20 cellular contexts compared by ENCODE assay signal in the genomic region with DNA sequence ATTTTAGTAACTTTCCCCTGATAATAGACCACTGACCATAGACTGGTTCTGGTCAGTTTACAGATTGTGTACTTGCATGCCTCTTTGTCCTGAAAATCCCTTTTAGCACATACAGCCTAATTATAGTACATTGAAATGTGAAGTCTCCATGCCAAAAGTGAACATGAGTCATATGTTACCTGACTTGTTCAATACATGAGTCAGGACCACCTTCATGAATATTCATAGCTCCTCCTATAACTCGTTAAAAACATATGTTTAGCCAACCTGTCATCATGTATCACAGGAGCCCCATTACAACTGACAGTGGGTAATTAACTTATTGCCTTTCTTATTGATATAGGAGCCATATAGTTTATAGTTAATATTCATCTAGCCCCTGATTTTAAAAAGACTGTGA.
DNase-seq lines count a peak whose midpoint lies in the region; ATAC-seq, FAIRE-seq and TF ChIP-seq lines count a peak whose summit lies in the region.
"Had no signal": no experiment of that assay in that cellular context is flagged by ENCODE, and none has a peak within 500 bp of the region (broad histone marks: within the 10 kb centered on the region; RNA-seq: fewer than 3 reads in every experiment).

No MANE protein-coding gene starts in this region.

- H3K4me2 ChIP-seq in GM12878 (ENCODE audit: control insufficient read depth, insufficient read depth) (no peak overlapping the region), keratinocyte (ENCODE audit: control insufficient read depth, extremely low read depth, insufficient read depth, low read depth, low read length) (no peak overlapping the region)

- TF ChIP-seq EP300 in GM12878 (IDR thresholded peaks at IDR 0.05; ENCODE audit: borderline replicate concordance in 1 of 2, control insufficient read depth in 1 of 2, low read depth in 2 of 2, low read length in 2 of 2): no peak

- no peak overlapping the region for H2AFZ ChIP-seq in GM12878 (ENCODE audit: control insufficient read depth, low read depth, low read length)
- H2AFZ ChIP-seq in keratinocyte (ENCODE audit: control insufficient read depth, low read length): no peak overlapping the region

- no peak overlapping the region for H3K9ac ChIP-seq in GM12878 (ENCODE audit: control insufficient read depth, insufficient read depth, low read length)
- H3K9ac ChIP-seq in keratinocyte (ENCODE audit: control insufficient read depth, extremely low read depth, insufficient read depth, low read length): no peak overlapping the region

- H3K9me3 ChIP-seq in GM12878 (replicated peaks; ENCODE audit: control insufficient read depth, insufficient read depth, low read length) (no peaks in the 10 kb centered on the region; the same call in 1 of the 3 replicates), keratinocyte (ENCODE audit: control insufficient read depth, low read depth, low read length) (no peaks in the 10 kb centered on the region)

- TF ChIP-seq POLR2A in GM12878 (IDR thresholded peaks at IDR 0.05; ENCODE audit: low read depth, low read length): no peak

- H3K4me1 Mint-ChIP-seq in activated CD4-positive, alpha-beta T cell treated with anti-CD3 and anti-CD28 coated beads, Interleukin-2, amount 10 ng/mL, durations not matched to agents 24 days and 14 days: no peaks in the 10 kb centered on the region

- H3K4me1 ChIP-seq in GM12878 (ENCODE audit: control insufficient read depth, insufficient read depth, low read length) (no peaks in the 10 kb centered on the region), keratinocyte (ENCODE audit: control insufficient read depth, extremely low read depth, insufficient read depth, low read length) (peaks cover 4% of the 10 kb centered on the region)

- H3K36me3 Mint-ChIP-seq in activated CD4-positive, alpha-beta T cell treated with anti-CD3 and anti-CD28 coated beads, Interleukin-2, amount 10 ng/mL, durations not matched to agents 24 days and 14 days (ENCODE audit: low read depth): no peaks in the 10 kb centered on the region

- intact Hi-C loops in activated CD4-positive, alpha-beta T cell treated with anti-CD3 and anti-CD28 coated beads, Interleukin-2, amount 10 ng/mL, durations not matched to agents 24 days and 14 days (cut with micrococcal nuclease): no loop called here
- intact Hi-C loops in GM12878 (cut with micrococcal nuclease; ENCODE audit: unreplicated experiment): no loop called here

- no TSS peak for BruUV-seq in GM12878 (replicated peaks; lab: Mats Ljungman, UMichigan)

- ATAC-seq in GM12878: peak; percentile 21; the same call in 1 of the 3 replicates
- ATAC-seq in HG03139 (IDR thresholded peaks at IDR 0.05; ENCODE audit: unreplicated experiment): no peak

- POLR2A ChIA-PET in GM12878 (lab: Charles Lee): no interaction called here

- in situ Hi-C loops in GM12878 (cut with MboI): no loop called here

- no peak overlapping the region for H3K27ac ChIP-seq in GM12878 (ENCODE audit: control insufficient read depth, insufficient read depth)
- H3K27ac ChIP-seq in keratinocyte (ENCODE audit: control insufficient read depth, insufficient read depth, low read length): no peak overlapping the region
- H3K27ac ChIP-seq: C4-2B had no signal

- TF ChIP-seq RAD21 in GM12878 (IDR thresholded peaks at IDR 0.05; ENCODE audit: insufficient read depth, low read depth, low read length): no peak

- H3K27ac Mint-ChIP-seq in activated CD4-positive, alpha-beta T cell treated with anti-CD3 and anti-CD28 coated beads, Interleukin-2, amount 10 ng/mL, durations not matched to agents 24 days and 14 days: no peak overlapping the region
- H3K27ac Mint-ChIP-seq: CD8-positive, alpha-beta memory T cell had no signal

- H3K27me3 Mint-ChIP-seq in activated CD4-positive, alpha-beta T cell treated with anti-CD3 and anti-CD28 coated beads, Interleukin-2, amount 10 ng/mL, durations not matched to agents 24 days and 14 days: no peaks in the 10 kb centered on the region

- H3K27me3 ChIP-seq in GM12878 (replicated peaks in 1 of 2; ENCODE audit: control insufficient read depth in 2 of 2, insufficient read depth in 2 of 2, low read length in 1 of 2) (no peaks in the 10 kb centered on the region), keratinocyte (ENCODE audit: control insufficient read depth, extremely low read depth, insufficient read depth, low read length) (no peaks in the 10 kb centered on the region)
- H3K27me3 ChIP-seq: MG63 had no signal

- H3K4me3 ChIP-seq in GM12878 (no peak overlapping the region), keratinocyte (ENCODE audit: control insufficient read depth in 2 of 3, extremely low read depth in 1 of 3, insufficient read depth in 2 of 3, low read depth in 1 of 3, low read length in 3 of 3) (no peak overlapping the region)
- H3K4me3 ChIP-seq: MG63 had no signal

- H3K4me3 Mint-ChIP-seq in activated CD4-positive, alpha-beta T cell treated with anti-CD3 and anti-CD28 coated beads, Interleukin-2, amount 10 ng/mL, durations not matched to agents 24 days and 14 days: no peak overlapping the region

- SMC1A ChIA-PET in GM12878 (lab: Charles Lee; ENCODE audit: uncharacterized antibody, unreplicated experiment): interaction anchor here (1.3 kb wide), 1 partner anchor 9 kb away, joined by 5 read pairs; no protein-coding TSS in a partner anchor

- CTCF ChIA-PET in GM12878 (lab: Yijun Ruan, JAX): interaction anchor here (1.2 kb wide), 1 partner anchor 62 kb away, joined by 4 read pairs; no protein-coding TSS in a partner anchor

- TF ChIP-seq CTCF in GM12878 (IDR thresholded peaks at IDR 0.05 in 2 of 3, conservative IDR thresholded peaks at IDR 0.05 in 1 of 3; ENCODE audit: control insufficient read depth in 2 of 3, extremely low read depth in 1 of 3, insufficient read depth in 1 of 3, low read depth in 3 of 3, low read length in 3 of 3) (no peak), keratinocyte (optimal IDR thresholded peaks at IDR 0.05 in 1 of 3, IDR thresholded peaks at IDR 0.05 in 1 of 3, conservative IDR thresholded peaks at IDR 0.05 in 1 of 3; ENCODE audit: extremely low read depth in 1 of 3, insufficient read depth in 2 of 3, low read length in 3 of 3) (no peak)

- no peaks in the 10 kb centered on the region for H3K9me1 ChIP-seq in keratinocyte (ENCODE audit: control insufficient read depth, extremely low read depth, insufficient read depth, low read length)

- no peaks in the 10 kb centered on the region for H4K20me1 ChIP-seq in GM12878 (ENCODE audit: control insufficient read depth, insufficient read depth)
- no peaks in the 10 kb centered on the region for H4K20me1 ChIP-seq in keratinocyte (ENCODE audit: control insufficient read depth, extremely low read depth, insufficient read depth, low read length)

- dilution Hi-C loops in keratinocyte (cut with MboI; ENCODE audit: extremely low pct_ligation_motif_present, low sequenced_read_pairs): no loop called here

- H3K36me3 ChIP-seq in GM12878 (ENCODE audit: control insufficient read depth in 2 of 2, insufficient read depth in 2 of 2, low read length in 1 of 2) (no peaks in the 10 kb centered on the region), keratinocyte (ENCODE audit: control insufficient read depth in 2 of 2, extremely low read depth in 1 of 2, insufficient read depth in 2 of 2, low read length in 2 of 2) (no peaks in the 10 kb centered on the region)
- H3K36me3 ChIP-seq: MG63 had no signal

- peak; percentile 3 for DNase-seq in activated CD4-positive, alpha-beta T cell treated with anti-CD3 and anti-CD28 coated beads, Interleukin-2, amount 10 ng/mL, durations not matched to agents 24 days and 14 days
- DNase-seq in activated CD4-positive, alpha-beta T cell treated with anti-CD3 and anti-CD28 coated beads, Interleukin-2, amount 50 U/mL, for 48 hours: no peak
- DNase-seq in M059J (ENCODE audit: low read depth) (peak; percentile 30), GM12878 (ENCODE audit: low read depth, low spot score) (no peak), keratinocyte (ENCODE audit: low read depth, low spot score) (peak; percentile 49), dedifferentiated amniotic fluid mesenchymal stem cell (ENCODE audit: extremely low spot score) (no peak), cerebellum (ENCODE audit: low spot score) (no peak)
- DNase-seq: CD8-positive, alpha-beta memory T cell; DMS79; H7; Karpas-422; MG63; NCI-H1417; NCI-H1694 treated with DMSO at 0.1 percent for 48 hours; NCI-H446; NCI-H526; SHP77 had no signal

- FAIRE-seq in GM12878 (lab: Jason Lieb, UNC) (no peak), keratinocyte (lab: Jason Lieb, UNC) (peak; percentile 75)
- FAIRE-seq: RCC 7860 had no signal

- WGBS in GM12878 (ENCODE audit: insufficient coverage, insufficient replicate concordance, low lambda C conversion rate, missing lambda C conversion rate): 0% methylated on average over 1 of the region's 1 CpG

- peaks cover 26% of the 10 kb centered on the region for H3K9me3 Mint-ChIP-seq in activated CD4-positive, alpha-beta T cell treated with anti-CD3 and anti-CD28 coated beads, Interleukin-2, amount 10 ng/mL, durations not matched to agents 24 days and 14 days

- no peaks in the 10 kb centered on the region for H3K79me2 ChIP-seq in GM12878 (ENCODE audit: control insufficient read depth, insufficient read depth, low read length)
- H3K79me2 ChIP-seq in keratinocyte (ENCODE audit: control insufficient read depth, insufficient read depth, low read length): no peaks in the 10 kb centered on the region

- RAD21 ChIA-PET in GM12878 (lab: Charles Lee; ENCODE audit: unreplicated experiment): no interaction called here

TF ChIP-seq in GM12878, 131 proteins besides CTCF, POLR2A, EP300 and RAD21 (continues in another document):
- TF ChIP-seq, protein P1, sequence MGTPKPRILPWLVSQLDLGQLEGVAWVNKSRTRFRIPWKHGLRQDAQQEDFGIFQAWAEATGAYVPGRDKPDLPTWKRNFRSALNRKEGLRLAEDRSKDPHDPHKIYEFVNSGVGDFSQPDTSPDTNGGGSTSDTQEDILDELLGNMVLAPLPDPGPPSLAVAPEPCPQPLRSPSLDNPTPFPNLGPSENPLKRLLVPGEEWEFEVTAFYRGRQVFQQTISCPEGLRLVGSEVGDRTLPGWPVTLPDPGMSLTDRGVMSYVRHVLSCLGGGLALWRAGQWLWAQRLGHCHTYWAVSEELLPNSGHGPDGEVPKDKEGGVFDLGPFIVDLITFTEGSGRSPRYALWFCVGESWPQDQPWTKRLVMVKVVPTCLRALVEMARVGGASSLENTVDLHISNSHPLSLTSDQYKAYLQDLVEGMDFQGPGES (IDR thresholded peaks at IDR 0.05): no peak
- no peak for TF ChIP-seq CBX3 (IDR thresholded peaks at IDR 0.05; ENCODE audit: borderline replicate concordance, low read depth)
- TF ChIP-seq HDGF (IDR thresholded peaks at IDR 0.05): no peak

Comparison
In these comparisons a context has a peak if more than half of its experiments do, and no peak if none do; other contexts are left out.
1. DNase-seq: peak in activated CD4-positive, alpha-beta T cell treated with anti-CD3 and anti-CD28 coated beads, Interleukin-2, amount 10 ng/mL, durations not matched to agents 24 days and 14 days (single experiment), M059J (single experiment) and keratinocyte (single experiment); none in activated CD4-positive, alpha-beta T cell treated with anti-CD3 and anti-CD28 coated beads, Interleukin-2, amount 50 U/mL, for 48 hours (0 of 2), GM12878 (single experiment), dedifferentiated amniotic fluid mesenchymal stem cell (single experiment) and cerebellum (single experiment).